27 cellular contexts compared by ENCODE assay signal in the genomic region with DNA sequence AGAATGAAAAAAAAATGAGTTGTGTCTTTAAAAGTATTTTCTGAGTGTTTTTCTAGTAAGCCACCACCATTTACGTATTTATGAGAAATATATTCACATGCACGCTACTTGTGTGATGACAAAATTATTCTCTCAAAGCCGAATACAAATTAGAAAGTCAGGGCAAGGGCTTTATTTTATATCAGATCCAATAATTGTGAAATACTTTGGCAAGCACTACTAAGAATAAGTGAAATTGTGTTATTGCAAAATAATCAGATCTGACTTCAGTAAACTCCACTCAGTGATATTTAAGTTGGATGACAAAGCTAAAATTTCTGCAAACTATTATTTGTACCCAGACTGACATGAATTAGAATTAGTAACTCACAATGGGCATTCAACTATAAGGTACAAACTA.
DNase-seq lines count a peak whose midpoint lies in the region; ATAC-seq and TF ChIP-seq lines count a peak whose summit lies in the region.
"Had no signal": no experiment of that assay in that cellular context is flagged by ENCODE, and none has a peak within 500 bp of the region (broad histone marks: within the 10 kb centered on the region; RNA-seq: fewer than 3 reads in every experiment).

No MANE protein-coding gene starts in this region.

- intact Hi-C loops in right lobe of liver (cut with DNase I) = no loop called here

- H3K4me3 ChIP-seq in AG09309 (ENCODE audit: control insufficient read depth, low read depth, low read length) = no peak overlapping the region
- H3K4me3 ChIP-seq in fibroblast of mammary gland (ENCODE audit: control insufficient read depth, low read depth, low read length) = no peak overlapping the region
- H3K4me3 ChIP-seq in right lobe of liver = no peak overlapping the region
- H3K4me3 ChIP-seq: left ventricle myocardium inferior, MG63, ovary, SJCRH30, tibial artery had no signal

- TF ChIP-seq CTCF in AG09309 (IDR thresholded peaks at IDR 0.05; ENCODE audit: control insufficient read depth, insufficient read depth, low read depth, low read length, missing control alignments) (no peak), fibroblast of mammary gland (conservative IDR thresholded peaks at IDR 0.05; ENCODE audit: control insufficient read depth, insufficient read depth, low read depth, low read length) (no peak), right lobe of liver (IDR thresholded peaks at IDR 0.05) (no peak)

- TF ChIP-seq POLR2A in right lobe of liver (IDR thresholded peaks at IDR 0.05) = no peak

- H3K27me3 ChIP-seq in right lobe of liver = no peaks in the 10 kb centered on the region
- H3K27me3 ChIP-seq: MG63, ovary, SJCRH30, tibial artery had no signal

- 20% methylated on average over 3 of the region's 3 CpGs for WGBS in right lobe of liver (ENCODE audit: insufficient coverage, low coverage, low lambda C conversion rate, missing lambda C conversion rate)

- no peaks in the 10 kb centered on the region for H3K36me3 ChIP-seq in right lobe of liver
- H3K36me3 ChIP-seq: left ventricle myocardium inferior, MG63, ovary, SJCRH30, tibial artery had no signal

- peak; percentile 54 to 86 (median 80) for ATAC-seq in right lobe of liver
- ATAC-seq: activated CD4-positive, alpha-beta T cell treated with anti-CD3 and anti-CD28 coated beads for 36 hours; natural killer cell; stimulated activated naive CD8-positive, alpha-beta T cell treated with anti-CD3 and anti-CD28 coated beads, Interleukin-15, amount 100 ng/mL, for 72 hours had no signal

- peaks cover 0 to 11% (median 0%) of the 10 kb centered on the region in 4 donors for H3K4me1 ChIP-seq in right lobe of liver
- H3K4me1 ChIP-seq: left ventricle myocardium inferior had no signal

- DNase-seq in AG09309 (ENCODE audit: low read depth) (peak; percentile 33), HCEC 1CT (peak; percentile 38), fibroblast of mammary gland (ENCODE audit: low read depth) (peak; percentile 79), right lobe of liver (no peak), T1000 (lab: John Stamatoyannopoulos, UW) (no peak)
- no peak for DNase-seq in activated CD8-positive, alpha-beta memory T cell treated with anti-CD3 and anti-CD28 coated beads for 24 hours
- no peak for DNase-seq in stimulated activated CD4-positive, alpha-beta T cell treated with anti-CD3 and anti-CD28 coated beads, Interleukin-4, amount 100 ng/mL, for 24 hours
- DNase-seq in activated naive CD4-positive, alpha-beta T cell treated with Interleukin-2 at 50 U/mL for 16 hours = no peak
- DNase-seq: activated CD4-positive, alpha-beta T cell treated with anti-CD3 and anti-CD28 coated beads for 36 hours; activated gamma-delta T cell treated with Interleukin-2 at 50 U/mL for 16 hours; activated T-cell treated with anti-CD3 and anti-CD28 coated beads, Interleukin-2, amount 50 U/mL, for 24 hours; amniotic stem cell; CD4-positive, alpha-beta T cell; cortex of kidney; EL; foreskin melanocyte; hippocampal formation; immature natural killer cell; left ventricle myocardium inferior; MG63; natural killer cell; NCI-H1436 treated with DMSO at 0.1 percent for 48 hours; NCI-H526; ovary; SJCRH30; stimulated activated naive CD8-positive, alpha-beta T cell treated with anti-CD3 and anti-CD28 coated beads, Interleukin-15, amount 100 ng/mL, for 72 hours; tibial artery had no signal

- H3K9me3 ChIP-seq in right lobe of liver = no peaks in the 10 kb centered on the region
- H3K9me3 ChIP-seq: left ventricle myocardium inferior, MG63, ovary, SJCRH30, tibial artery had no signal

- no peak overlapping the region for H3K27ac ChIP-seq in right lobe of liver
- H3K27ac ChIP-seq: left ventricle myocardium inferior, ovary, SJCRH30, tibial artery had no signal

Comparison
In these comparisons a context has a peak if more than half of its experiments do, and no peak if none do; other contexts are left out.
1. DNase-seq: peak in AG09309 (single experiment), HCEC 1CT (single experiment) and fibroblast of mammary gland (single experiment); none in right lobe of liver (0 of 3), activated CD8-positive, alpha-beta memory T cell treated with anti-CD3 and anti-CD28 coated beads for 24 hours (single experiment), T1000 (single experiment), stimulated activated CD4-positive, alpha-beta T cell treated with anti-CD3 and anti-CD28 coated beads, Interleukin-4, amount 100 ng/mL, for 24 hours (single experiment) and activated naive CD4-positive, alpha-beta T cell treated with Interleukin-2 at 50 U/mL for 16 hours (single experiment).